ENCODE assay signal across 33 cellular contexts in genomic region chr14:41461380-41461779, GRCh38.
"Had no signal": no experiment of that assay in that cellular context is flagged by ENCODE, and none has a peak within 500 bp of the region (broad histone marks: within the 10 kb centered on the region; RNA-seq: fewer than 3 reads in every experiment).

No MANE protein-coding gene starts in this region.

- H3K36me3 ChIP-seq: MG63 had no signal

- H3K27me3 ChIP-seq: MG63 had no signal

- H3K9me3 ChIP-seq: MG63 had no signal

- DNase-seq: Karpas-422, Kasumi-1, MG63, MM.1S, NCI-H1048, NCI-H1092, NCI-H1092 treated with DMSO at 0.1 percent for 48 hours, NCI-H1105, NCI-H1105 treated with DMSO at 0.1 percent for 48 hours, NCI-H1417, NCI-H1417 treated with DMSO at 0.1 percent for 48 hours, NCI-H1436, NCI-H1436 treated with DMSO at 0.1 percent for 48 hours, NCI-H146, NCI-H1694, NCI-H1694 treated with DMSO at 0.1 percent for 48 hours, NCI-H187, NCI-H187 treated with DMSO at 0.1 percent for 48 hours, NCI-H1930, NCI-H2029, NCI-H2029 treated with DMSO at 0.1 percent for 48 hours, NCI-H2081, NCI-H2081 treated with DMSO at 0.1 percent for 48 hours, NCI-H2107, NCI-H2171, NCI-H2171 treated with DMSO at 0.1 percent for 48 hours, NCI-H2227 treated with DMSO at 0.1 percent for 48 hours, NCI-H226, NCI-H345, NCI-H446, NCI-H446 treated with DMSO at 0.1 percent for 48 hours, NCI-H510A, NCI-H510A treated with DMSO at 0.1 percent for 48 hours had no signal

- H3K4me3 ChIP-seq: MG63 had no signal
